8 cellular contexts compared by ENCODE assay signal in genomic region chr4:170589597-170590191, GRCh38.
DNase-seq lines count a peak whose midpoint lies in the region; ATAC-seq, FAIRE-seq and TF ChIP-seq lines count a peak whose summit lies in the region.
"Had no signal": no experiment of that assay in that cellular context is flagged by ENCODE, and none has a peak within 500 bp of the region (broad histone marks: within the 10 kb centered on the region; RNA-seq: fewer than 3 reads in every experiment).

No MANE protein-coding gene starts in this region.

- H3K27me3 Mint-ChIP-seq in activated naive CD4-positive, alpha-beta T cell treated with anti-CD3 and anti-CD28 coated beads for 36 hours (ENCODE audit: low read depth) = no peaks in the 10 kb centered on the region

- no peaks in the 10 kb centered on the region for H3K4me1 Mint-ChIP-seq in activated naive CD4-positive, alpha-beta T cell treated with anti-CD3 and anti-CD28 coated beads for 36 hours (ENCODE audit: low read depth)

- peaks cover 3% of the 10 kb centered on the region for H3K9me3 Mint-ChIP-seq in activated naive CD4-positive, alpha-beta T cell treated with anti-CD3 and anti-CD28 coated beads for 36 hours

- no peaks in the 10 kb centered on the region for H3K36me3 Mint-ChIP-seq in activated naive CD4-positive, alpha-beta T cell treated with anti-CD3 and anti-CD28 coated beads for 36 hours (ENCODE audit: low read depth)

- CTCF ChIA-PET in activated naive CD4-positive, alpha-beta T cell treated with anti-CD3 and anti-CD28 coated beads for 36 hours (lab: Charles Lee) = interaction anchor here (0.8 kb wide), 1 partner anchor 92 kb away, joined by 3 read pairs; no protein-coding TSS in a partner anchor

- H3K27ac ChIP-seq in lower lobe of right lung = no peak overlapping the region

- FAIRE-seq in urothelium cell line (lab: Jason Lieb, UNC) = no peak
- FAIRE-seq: TTC549 had no signal

- DNase-seq in NCI-H1048 (lab: John Stamatoyannopoulos, UW) (peak; percentile 21), cardiac fibroblast (ENCODE audit: low read depth in 2 of 2) (peak in 1 of 2 donors; percentile 20), urothelium cell line (ENCODE audit: low spot score) (peak; percentile 57), lower lobe of right lung (no peak)
- no peak for DNase-seq in activated naive CD4-positive, alpha-beta T cell treated with anti-CD3 and anti-CD28 coated beads for 36 hours

- H3K9me3 ChIP-seq in lower lobe of right lung = no peaks in the 10 kb centered on the region

- H3K4me3 ChIP-seq in cardiac fibroblast (replicated peaks in 1 of 2; ENCODE audit: low read depth in 2 of 2, low read length in 2 of 2) (no peak overlapping the region), lower lobe of right lung (no peak overlapping the region)

- H3K4me3 Mint-ChIP-seq in activated naive CD4-positive, alpha-beta T cell treated with anti-CD3 and anti-CD28 coated beads for 36 hours = no peak overlapping the region

- no peaks in the 10 kb centered on the region for H3K4me1 ChIP-seq in lower lobe of right lung

- TF ChIP-seq CTCF in cardiac fibroblast (IDR thresholded peaks at IDR 0.05; ENCODE audit: low read depth, low read length) (peak; percentile 1), lower lobe of right lung (IDR thresholded peaks at IDR 0.05) (no peak)

- H3K36me3 ChIP-seq in lower lobe of right lung = no peaks in the 10 kb centered on the region

- ATAC-seq in GM18511 (IDR thresholded peaks at IDR 0.05; ENCODE audit: unreplicated experiment) (peak; percentile 98), HG02610 (IDR thresholded peaks at IDR 0.05; ENCODE audit: unreplicated experiment) (peak; percentile 98), lower lobe of right lung (no peak)

- no peaks in the 10 kb centered on the region for H3K27me3 ChIP-seq in lower lobe of right lung (ENCODE audit: low read depth)

- no peak overlapping the region for H3K27ac Mint-ChIP-seq in activated naive CD4-positive, alpha-beta T cell treated with anti-CD3 and anti-CD28 coated beads for 36 hours

- intact Hi-C loops in lower lobe of right lung (cut with DNase I) = no loop called here
- intact Hi-C loops in activated naive CD4-positive, alpha-beta T cell treated with anti-CD3 and anti-CD28 coated beads for 36 hours (cut with micrococcal nuclease) = no loop called here

Comparison
In these comparisons a context has a peak if more than half of its experiments do, and no peak if none do; other contexts are left out.
1. ATAC-seq: peak in GM18511 (single experiment) and HG02610 (single experiment); none in lower lobe of right lung (0 of 2).
2. DNase-seq: peak in NCI-H1048 (single experiment) and urothelium cell line (single experiment); none in lower lobe of right lung (single experiment) and activated naive CD4-positive, alpha-beta T cell treated with anti-CD3 and anti-CD28 coated beads for 36 hours (single experiment).